Comparison of ENCODE assay signal across 12 cellular contexts in genomic region chr10:44972874-44973306, GRCh38. TPM values are rescaled to one million over a fixed set of nuclear protein-coding genes. Genes with fewer than 3 reads are reported as not detected.
DNase-seq lines count a peak whose midpoint lies in the region; ATAC-seq and TF ChIP-seq lines count a peak whose summit lies in the region.
"Had no signal": no experiment of that assay in that cellular context is flagged by ENCODE, and none has a peak within 500 bp of the region (broad histone marks: within the 10 kb centered on the region; RNA-seq: fewer than 3 reads in every experiment).

No MANE protein-coding gene starts in this region.

- H3K4me1 ChIP-seq in heart left ventricle (peaks cover 6 to 92% (median 67%) of the 10 kb centered on the region in 12 donors), tibial nerve (peaks cover 9 to 80% (median 47%) of the 10 kb centered on the region in 4 donors), SJCRH30 (peaks cover 20% of the 10 kb centered on the region)

- no peak for ATAC-seq in heart left ventricle
- ATAC-seq in Right ventricle myocardium superior (ENCODE audit: poor library complexity) = no peak
- ATAC-seq in memory B cell (ENCODE audit: low read depth) = no peak
- ATAC-seq: activated CD8-positive, alpha-beta T cell treated with anti-CD3 and anti-CD28 coated beads for 36 hours had no signal

- no peak for TF ChIP-seq CTCF in heart left ventricle (IDR thresholded peaks at IDR 0.05)
- TF ChIP-seq CTCF in tibial nerve (IDR thresholded peaks at IDR 0.05) = no peak
- no peak for TF ChIP-seq CTCF in brain microvascular endothelial cell (IDR thresholded peaks at IDR 0.05; ENCODE audit: low read depth, low read length, missing control alignments)

- H3K36me3 ChIP-seq in heart left ventricle (peaks cover 0 to 67% (median 44%) of the 10 kb centered on the region in 9 donors), tibial nerve (peaks cover 0 to 63% (median 6%) of the 10 kb centered on the region in 3 donors), brain microvascular endothelial cell (replicated peaks) (no peaks in the 10 kb centered on the region), SJCRH30 (0 out of 2 replicates have a peak, but pooled peaks cover 3% of the 10 kb centered on the region)

- H3K9me3 ChIP-seq in heart left ventricle = no peaks in the 10 kb centered on the region
- H3K9me3 ChIP-seq in tibial nerve = no peaks in the 10 kb centered on the region
- no peaks in the 10 kb centered on the region for H3K9me3 ChIP-seq in SJCRH30 (replicated peaks)

- peaks cover 91% of the 10 kb centered on the region for H3K4me1 Mint-ChIP-seq in dendritic cell treated with granulocyte-macrophage colony-stimulating factor and Interleukin-4, amounts not matched to agents 40 ng/mL and 50 ng/mL, for 4 days (ENCODE audit: low read depth)
- peaks cover 22% of the 10 kb centered on the region for H3K4me1 Mint-ChIP-seq in memory B cell

- TF ChIP-seq POLR2A in heart left ventricle (IDR thresholded peaks at IDR 0.05) (no peak), tibial nerve (IDR thresholded peaks at IDR 0.05) (no peak)

- H3K27me3 Mint-ChIP-seq in dendritic cell treated with granulocyte-macrophage colony-stimulating factor and Interleukin-4, amounts not matched to agents 40 ng/mL and 50 ng/mL, for 4 days = no peaks in the 10 kb centered on the region
- H3K27me3 Mint-ChIP-seq in memory B cell = peaks cover 3% of the 10 kb centered on the region
- H3K27me3 Mint-ChIP-seq: activated CD8-positive, alpha-beta T cell treated with anti-CD3 and anti-CD28 coated beads for 36 hours had no signal

- H3K27me3 ChIP-seq in heart left ventricle (no peaks in the 10 kb centered on the region), tibial nerve (no peaks in the 10 kb centered on the region), brain microvascular endothelial cell (replicated peaks) (no peaks in the 10 kb centered on the region), SJCRH30 (no peaks in the 10 kb centered on the region)

- H3K4me3 Mint-ChIP-seq in dendritic cell treated with granulocyte-macrophage colony-stimulating factor and Interleukin-4, amounts not matched to agents 40 ng/mL and 50 ng/mL, for 4 days = peak overlapping the region; percentile 47
- H3K4me3 Mint-ChIP-seq in memory B cell = no peak overlapping the region
- H3K4me3 Mint-ChIP-seq: activated CD8-positive, alpha-beta T cell treated with anti-CD3 and anti-CD28 coated beads for 36 hours had no signal

- H3K36me3 Mint-ChIP-seq in dendritic cell treated with granulocyte-macrophage colony-stimulating factor and Interleukin-4, amounts not matched to agents 40 ng/mL and 50 ng/mL, for 4 days (ENCODE audit: low read depth) = peaks cover 89% of the 10 kb centered on the region
- H3K36me3 Mint-ChIP-seq in memory B cell = no peaks in the 10 kb centered on the region

- in situ Hi-C loops in brain microvascular endothelial cell (cut with HindIII; ENCODE audit: low pct_ligation_motif_present, low sequenced_read_pairs) = no loop called here

- peak overlapping the region; percentile 88 for H3K27ac Mint-ChIP-seq in dendritic cell treated with granulocyte-macrophage colony-stimulating factor and Interleukin-4, amounts not matched to agents 40 ng/mL and 50 ng/mL, for 4 days
- peak overlapping the region; percentile 36 for H3K27ac Mint-ChIP-seq in memory B cell

- H3K4me3 ChIP-seq in heart left ventricle (no peak overlapping the region), tibial nerve (no peak overlapping the region), brain microvascular endothelial cell (ENCODE audit: low read depth, low read length) (no peak overlapping the region), SJCRH30 (no peak overlapping the region)

- H3K9me3 Mint-ChIP-seq in dendritic cell treated with granulocyte-macrophage colony-stimulating factor and Interleukin-4, amounts not matched to agents 40 ng/mL and 50 ng/mL, for 4 days = no peaks in the 10 kb centered on the region
- H3K9me3 Mint-ChIP-seq in memory B cell = no peaks in the 10 kb centered on the region
- H3K9me3 Mint-ChIP-seq: activated CD8-positive, alpha-beta T cell treated with anti-CD3 and anti-CD28 coated beads for 36 hours; neural crest cell had no signal

- peak in 1 of 2 donors; percentile 41 for TF ChIP-seq EP300 in tibial nerve (IDR thresholded peaks at IDR 0.05)

- DNase-seq in heart left ventricle (peak in 1 of 5 donors; percentile 38), Right ventricle myocardium superior (no peak), memory B cell (ENCODE audit: low spot score in 2 of 2) (no peak), tibial nerve (ENCODE audit: low spot score in 2 of 2) (no peak), kidney tubule cell (ENCODE audit: low spot score) (no peak), brain microvascular endothelial cell (no peak), SJCRH30 (no peak)
- DNase-seq: amniotic stem cell, hippocampal formation had no signal

- H3K27ac ChIP-seq in heart left ventricle (peak overlapping the region in 11 of 12 donors; percentile 14 to 97 (median 82)), tibial nerve (peak overlapping the region; percentile 86 to 97 (median 92)), brain microvascular endothelial cell (no peak overlapping the region), SJCRH30 (no peak overlapping the region)

- intact Hi-C loops in heart left ventricle (cut with DNase I) = loop anchor here in 4 of 10 donors (2.0 to 10.0 kb wide), 4 partner anchors 40 to 1298 kb away; no protein-coding TSS in a partner anchor
- intact Hi-C loops in Right ventricle myocardium superior (cut with DNase I) = loop anchor here (5.0 kb wide), 1 partner anchor 41 kb away; no protein-coding TSS in a partner anchor
- intact Hi-C loops in dendritic cell treated with granulocyte-macrophage colony-stimulating factor and Interleukin-4, amounts not matched to agents 40 ng/mL and 50 ng/mL, for 4 days (cut with micrococcal nuclease) = no loop called here

- 54 to 62% (median 58%) methylated on average over 6 of the region's 6 CpGs for WGBS in heart left ventricle, 4 donors
- WGBS in tibial nerve, 2 donors = 74 to 79% methylated on average over 6 of the region's 6 CpGs

RNA-seq across cellular contexts. Expression of gene DEPP1, which starts 5.7 kb away (rescaled TPM):
- total RNA-seq in heart left ventricle (10 to 100 TPM; 11.0 to 76.5 (median 22.7) TPM), Right ventricle myocardium superior (35.1 TPM), tibial nerve (1,000 to 10,000 TPM in 1 of 4 donors, 100 to 1,000 TPM in 3; 530 to 1,439 (median 798) TPM)
- 10 to 100 TPM; 19.1 to 37.9 TPM for polyA plus RNA-seq in heart left ventricle
- total RNA-seq in SJCRH30 (2014; rRNA removed; shearing (Covaris generic)) = 0.24 and 0.25 TPM in 2 replicates

RNA-seq across cellular contexts. Expression of gene RASSF4, which starts 13.3 kb away (rescaled TPM):
- total RNA-seq in heart left ventricle (100 to 1,000 TPM in 4 of 9 donors, 10 to 100 TPM in 5; 64.4 to 125 (median 89.5) TPM), Right ventricle myocardium superior (87.5 TPM), tibial nerve (100 to 1,000 TPM; 153 to 275 (median 185) TPM)
- 10 to 100 TPM; 48.3 to 66.2 TPM for polyA plus RNA-seq in heart left ventricle
- 18.9 and 22.0 TPM in 2 replicates for total RNA-seq in SJCRH30 (2014; rRNA removed; shearing (Covaris generic))

RNA-seq across cellular contexts. Expression of gene ZNF22, which starts 27.8 kb away (rescaled TPM):
- total RNA-seq in heart left ventricle (10 to 100 TPM; 12.7 to 16.8 (median 14.6) TPM), Right ventricle myocardium superior (11.4 TPM), tibial nerve (10 to 100 TPM; 23.4 to 30.2 (median 26.0) TPM)
- polyA plus RNA-seq in heart left ventricle = 10 to 100 TPM; 12.6 to 17.5 TPM
- total RNA-seq in SJCRH30 (2014; rRNA removed; shearing (Covaris generic)) = 37.9 and 39.0 TPM in 2 replicates

Comparison
In these comparisons a context has a peak if more than half of its experiments do, and no peak if none do; other contexts are left out.
1. H3K27ac ChIP-seq: peak in heart left ventricle (11 of 12) and tibial nerve (4 of 4); none in brain microvascular endothelial cell (single experiment) and SJCRH30 (single experiment).